Comparison of ENCODE assay signal across 17 cellular contexts in genomic region chr14:23004274-23004673, GRCh38. TPM values are rescaled to one million over a fixed set of nuclear protein-coding genes. Genes with fewer than 3 reads are reported as not detected.
"Had no signal": no experiment of that assay in that cellular context is flagged by ENCODE, and none has a peak within 500 bp of the region (broad histone marks: within the 10 kb centered on the region; RNA-seq: fewer than 3 reads in every experiment).

No MANE protein-coding gene starts in this region.

RNA-seq across cellular contexts. Expression of gene PSMB11, which starts 37.7 kb away (rescaled TPM):
- total RNA-seq: natural killer cell, omental fat pad, osteocyte, pancreas, posterior vena cava, prostate gland, pulmonary artery endothelial cell, right atrium auricular region, sciatic nerve, smooth muscle cell, spleen, suprapubic skin, transverse colon, upper lobe of right lung, urinary bladder, uterus had no signal
- polyA plus RNA-seq: neural cell, smooth muscle cell, urinary bladder had no signal
